ENCODE assay signal across 22 cellular contexts in the genomic region with DNA sequence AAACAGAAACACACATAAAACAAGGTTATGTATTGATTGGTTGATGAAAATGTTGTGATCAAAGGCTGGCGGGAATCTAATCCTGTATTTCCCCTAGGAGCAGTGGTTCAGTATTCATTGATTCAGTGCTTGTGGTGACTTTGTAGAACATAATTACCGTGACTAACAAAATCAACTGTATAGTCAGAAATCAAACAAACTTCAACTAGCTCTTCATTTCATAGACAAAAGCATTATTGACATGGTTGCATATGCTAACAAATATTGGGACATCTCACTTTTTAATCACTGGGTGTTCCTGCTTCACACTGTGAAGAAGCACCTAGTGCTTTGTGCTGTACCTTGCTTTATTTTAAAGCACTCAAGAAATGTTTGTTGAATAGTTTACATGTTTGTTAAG.
"Had no signal": no experiment of that assay in that cellular context is flagged by ENCODE, and none has a peak within 500 bp of the region (broad histone marks: within the 10 kb centered on the region; RNA-seq: fewer than 3 reads in every experiment).

No MANE protein-coding gene starts in this region.

- DNase-seq: activated B cell treated with CpG ODN at 0.5 μM for 24 hours; activated CD4-positive, alpha-beta T cell treated with anti-CD3 and anti-CD28 coated beads for 36 hours; activated CD4-positive, alpha-beta T cell treated with anti-CD3 and anti-CD28 coated beads, Interleukin-2, amount 50 U/mL, for 4 hours; activated CD8-positive, alpha-beta memory T cell treated with anti-CD3 and anti-CD28 coated beads for 24 hours; activated CD8-positive, alpha-beta memory T cell treated with anti-CD3 and anti-CD28 coated beads, Interleukin-2, amount 50 U/mL, for 4 hours; activated naive CD4-positive, alpha-beta T cell treated with anti-CD3 and anti-CD28 coated beads, Interleukin-2, amount 10 ng/mL, durations not matched to agents 7 days and 5 days; activated T-cell treated with anti-CD3 and anti-CD28 coated beads, Interleukin-2, amount 50 U/mL, for 24 hours; amygdala; cortex of kidney; heart left ventricle; islet precursor cell; left colon; mesendoderm; mucosa of descending colon; nephron progenitor cell; pancreas; psoas muscle; spleen; stimulated activated CD4-positive, alpha-beta T cell treated with anti-CD3 and anti-CD28 coated beads, Interleukin-4, amount 100 ng/mL, for 1 hour; stimulated activated naive CD4-positive, alpha-beta T cell; testis had no signal

- ATAC-seq: activated CD4-positive, alpha-beta T cell treated with anti-CD3 and anti-CD28 coated beads for 36 hours; gastroesophageal sphincter; heart left ventricle; left colon; mucosa of descending colon; pancreas; psoas muscle had no signal
